ENCODE assay signal across 7 cellular contexts in the genomic region with DNA sequence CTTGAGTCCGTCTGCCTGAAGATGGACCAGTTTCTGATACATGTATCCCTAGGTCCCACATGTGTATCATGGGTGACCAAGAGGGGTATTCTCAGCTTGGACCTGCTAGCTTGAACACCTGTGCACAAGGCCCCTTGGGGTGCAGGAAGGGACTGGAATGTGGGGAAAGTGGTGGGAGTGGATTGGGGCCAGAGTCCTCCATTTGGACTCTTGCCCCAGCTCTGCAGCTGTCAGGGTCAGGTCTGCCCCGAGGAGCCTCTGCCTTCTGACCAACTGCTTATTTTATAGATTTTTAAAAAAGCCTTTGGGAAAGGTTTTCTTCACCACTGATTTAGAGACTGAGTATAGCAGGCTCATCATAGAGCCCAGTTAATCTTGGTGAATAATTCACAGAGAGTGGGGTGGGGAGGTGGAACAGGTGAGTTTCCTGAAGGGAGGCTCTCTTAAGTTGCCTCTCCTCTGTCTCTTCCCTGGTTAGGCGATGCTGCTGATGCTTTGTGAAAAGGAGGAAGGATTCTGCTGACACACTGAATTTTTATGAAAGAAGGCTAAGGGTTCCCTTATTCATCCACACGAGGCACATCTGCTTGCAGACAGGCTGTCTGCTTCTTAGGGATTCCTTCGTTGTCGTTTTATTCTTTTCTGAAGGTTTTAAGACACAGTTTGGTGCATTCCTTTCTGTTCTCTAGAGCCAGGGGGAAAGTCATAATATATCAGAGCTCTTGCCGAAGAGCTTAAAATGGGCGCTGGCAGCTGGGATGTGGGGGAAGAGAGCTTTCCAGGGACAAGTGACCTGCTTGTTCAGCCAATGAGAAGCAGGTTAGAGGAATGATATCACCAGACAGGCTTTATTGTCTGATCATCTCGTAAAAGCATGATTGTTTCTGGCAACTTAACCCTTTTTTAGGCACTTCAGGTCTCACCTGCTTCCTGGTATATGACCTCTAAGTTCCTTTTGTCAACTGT. TPM values are rescaled to one million over a fixed set of nuclear protein-coding genes. Genes with fewer than 3 reads are reported as not detected.
DNase-seq lines count a peak whose midpoint lies in the region; ATAC-seq lines count a peak whose summit lies in the region.

No MANE protein-coding gene starts in this region.

- peaks cover 39 to 80% of the 10 kb centered on the region in 2 donors for H3K4me1 Mint-ChIP-seq in stimulated activated naive B cell treated with anti-CD40 and anti-IgM and Interleukin-4, amounts not matched to agents 10 μg/mL and 1 μg/mL and 100 μg/mL, for 72 hours
- H3K4me1 Mint-ChIP-seq in activated CD8-positive, alpha-beta T cell treated with anti-CD3 and anti-CD28 coated beads, Interleukin-2, amount 10 ng/mL, durations not matched to agents 7 days and 5 days (ENCODE audit: low read depth) = peaks cover 10% of the 10 kb centered on the region

- peak overlapping the region; percentile 15 for H3K4me3 ChIP-seq in iPS-18a (ENCODE audit: low read length)

- H3K4me3 Mint-ChIP-seq in stimulated activated naive B cell treated with anti-CD40 and anti-IgM and Interleukin-4, amounts not matched to agents 10 μg/mL and 1 μg/mL and 100 μg/mL, for 72 hours = no peak overlapping the region
- H3K4me3 Mint-ChIP-seq in activated CD8-positive, alpha-beta T cell treated with anti-CD3 and anti-CD28 coated beads, Interleukin-2, amount 10 ng/mL, durations not matched to agents 7 days and 5 days = no peak overlapping the region

- POLR2A ChIA-PET in activated CD8-positive, alpha-beta T cell treated with anti-CD3 and anti-CD28 coated beads, Interleukin-2, amount 10 ng/mL, durations not matched to agents 7 days and 5 days (lab: Charles Lee) = no interaction called here

- peak overlapping the region; percentile 71 for H3K27ac Mint-ChIP-seq in stimulated activated naive B cell treated with anti-CD40 and anti-IgM and Interleukin-4, amounts not matched to agents 10 μg/mL and 1 μg/mL and 100 μg/mL, for 72 hours
- no peak overlapping the region for H3K27ac Mint-ChIP-seq in activated CD8-positive, alpha-beta T cell treated with anti-CD3 and anti-CD28 coated beads, Interleukin-2, amount 10 ng/mL, durations not matched to agents 7 days and 5 days

- CTCF ChIA-PET in activated CD8-positive, alpha-beta T cell treated with anti-CD3 and anti-CD28 coated beads, Interleukin-2, amount 10 ng/mL, durations not matched to agents 7 days and 5 days (lab: Charles Lee) = no interaction called here

- H3K27ac ChIP-seq in iPS-18a (ENCODE audit: low read length) = no peak overlapping the region

- no peaks in the 10 kb centered on the region for H3K9me3 ChIP-seq in iPS-18a (ENCODE audit: control insufficient read depth, low read depth, low read length)

- H3K9me3 Mint-ChIP-seq in stimulated activated naive B cell treated with anti-CD40 and anti-IgM and Interleukin-4, amounts not matched to agents 10 μg/mL and 1 μg/mL and 100 μg/mL, for 72 hours = no peaks in the 10 kb centered on the region
- H3K9me3 Mint-ChIP-seq in activated CD8-positive, alpha-beta T cell treated with anti-CD3 and anti-CD28 coated beads, Interleukin-2, amount 10 ng/mL, durations not matched to agents 7 days and 5 days (ENCODE audit: insufficient read depth) = no peaks in the 10 kb centered on the region

- H3K4me1 ChIP-seq in iPS-18a (ENCODE audit: control insufficient read depth, low read depth, low read length) = peaks cover 10% of the 10 kb centered on the region

- H3K36me3 ChIP-seq in iPS-18a (ENCODE audit: control insufficient read depth, low read depth, low read length) = peaks cover 3% of the 10 kb centered on the region

- H3K36me3 Mint-ChIP-seq in stimulated activated naive B cell treated with anti-CD40 and anti-IgM and Interleukin-4, amounts not matched to agents 10 μg/mL and 1 μg/mL and 100 μg/mL, for 72 hours = peaks cover 17 to 40% of the 10 kb centered on the region in 2 donors
- peaks cover 23% of the 10 kb centered on the region for H3K36me3 Mint-ChIP-seq in activated CD8-positive, alpha-beta T cell treated with anti-CD3 and anti-CD28 coated beads, Interleukin-2, amount 10 ng/mL, durations not matched to agents 7 days and 5 days (ENCODE audit: low read depth)

- DNase-seq in NCI-H1092 treated with DMSO at 0.1 percent for 48 hours (lab: John Stamatoyannopoulos, UW) (peak; percentile 80), SK-N-DZ (ENCODE audit: low spot score) (peak; percentile 24)
- DNase-seq in stimulated activated naive B cell treated with anti-CD40 and anti-IgM and Interleukin-4, amounts not matched to agents 10 μg/mL and 1 μg/mL and 100 μg/mL, for 72 hours = no peak
- DNase-seq in activated CD8-positive, alpha-beta T cell treated with anti-CD3 and anti-CD28 coated beads, Interleukin-2, amount 10 ng/mL, durations not matched to agents 7 days and 5 days = no peak

- ATAC-seq in stimulated activated naive B cell treated with anti-CD40 and anti-IgM and Interleukin-4, amounts not matched to agents 10 μg/mL and 1 μg/mL and 100 μg/mL, for 72 hours (replicated peaks) = no peak
- no peak for ATAC-seq in HG03521 (IDR thresholded peaks at IDR 0.05; ENCODE audit: unreplicated experiment)
- ATAC-seq in HG03354 (IDR thresholded peaks at IDR 0.05; ENCODE audit: poor library complexity, severe bottlenecking, unreplicated experiment) = no peak
- no peak for ATAC-seq in activated CD8-positive, alpha-beta T cell treated with anti-CD3 and anti-CD28 coated beads, Interleukin-2, amount 10 ng/mL, durations not matched to agents 7 days and 5 days

- no peak overlapping the region for H3K9ac ChIP-seq in iPS-18a (ENCODE audit: low read length)

- H3K27me3 ChIP-seq in iPS-18a (ENCODE audit: control insufficient read depth, insufficient read depth, low read length) = no peaks in the 10 kb centered on the region

- H3K27me3 Mint-ChIP-seq in stimulated activated naive B cell treated with anti-CD40 and anti-IgM and Interleukin-4, amounts not matched to agents 10 μg/mL and 1 μg/mL and 100 μg/mL, for 72 hours = no peaks in the 10 kb centered on the region
- no peaks in the 10 kb centered on the region for H3K27me3 Mint-ChIP-seq in activated CD8-positive, alpha-beta T cell treated with anti-CD3 and anti-CD28 coated beads, Interleukin-2, amount 10 ng/mL, durations not matched to agents 7 days and 5 days (ENCODE audit: low read depth)

RNA-seq across cellular contexts. Expression of gene TRIM44, which starts 19.9 kb away (rescaled TPM):
- polyA plus RNA-seq in SK-N-DZ (2014; cell fraction: cytosol; rRNA removed) = 17.0 and 17.4 TPM in 2 replicates
- polyA plus RNA-seq in SK-N-DZ (2014; cell fraction: nucleus; rRNA removed) = 23.5 and 32.9 TPM in 2 replicates
- total RNA-seq in activated CD8-positive, alpha-beta T cell treated with anti-CD3 and anti-CD28 coated beads, Interleukin-2, amount 10 ng/mL, durations not matched to agents 7 days and 5 days = 10 to 100 TPM; 33.8 to 34.5 TPM

Comparison
In these comparisons a context has a peak if more than half of its experiments do, and no peak if none do; other contexts are left out.
1. DNase-seq: peak in NCI-H1092 treated with DMSO at 0.1 percent for 48 hours (single experiment) and SK-N-DZ (single experiment); none in stimulated activated naive B cell treated with anti-CD40 and anti-IgM and Interleukin-4, amounts not matched to agents 10 μg/mL and 1 μg/mL and 100 μg/mL, for 72 hours (single experiment) and activated CD8-positive, alpha-beta T cell treated with anti-CD3 and anti-CD28 coated beads, Interleukin-2, amount 10 ng/mL, durations not matched to agents 7 days and 5 days (single experiment).